In genomic region chr11:78478536-78478935, GRCh38 we compare ENCODE assay signal across 6 cellular contexts.
"Had no signal": no experiment of that assay in that cellular context is flagged by ENCODE, and none has a peak within 500 bp of the region (broad histone marks: within the 10 kb centered on the region; RNA-seq: fewer than 3 reads in every experiment).

No MANE protein-coding gene starts in this region.

- H3K4me3 ChIP-seq: GM23338, K562 had no signal

- ATAC-seq: GM23338, K562 had no signal

- DNase-seq: H9, HCEC 1CT, IMR-90, KG1 had no signal
